In the genomic region with DNA sequence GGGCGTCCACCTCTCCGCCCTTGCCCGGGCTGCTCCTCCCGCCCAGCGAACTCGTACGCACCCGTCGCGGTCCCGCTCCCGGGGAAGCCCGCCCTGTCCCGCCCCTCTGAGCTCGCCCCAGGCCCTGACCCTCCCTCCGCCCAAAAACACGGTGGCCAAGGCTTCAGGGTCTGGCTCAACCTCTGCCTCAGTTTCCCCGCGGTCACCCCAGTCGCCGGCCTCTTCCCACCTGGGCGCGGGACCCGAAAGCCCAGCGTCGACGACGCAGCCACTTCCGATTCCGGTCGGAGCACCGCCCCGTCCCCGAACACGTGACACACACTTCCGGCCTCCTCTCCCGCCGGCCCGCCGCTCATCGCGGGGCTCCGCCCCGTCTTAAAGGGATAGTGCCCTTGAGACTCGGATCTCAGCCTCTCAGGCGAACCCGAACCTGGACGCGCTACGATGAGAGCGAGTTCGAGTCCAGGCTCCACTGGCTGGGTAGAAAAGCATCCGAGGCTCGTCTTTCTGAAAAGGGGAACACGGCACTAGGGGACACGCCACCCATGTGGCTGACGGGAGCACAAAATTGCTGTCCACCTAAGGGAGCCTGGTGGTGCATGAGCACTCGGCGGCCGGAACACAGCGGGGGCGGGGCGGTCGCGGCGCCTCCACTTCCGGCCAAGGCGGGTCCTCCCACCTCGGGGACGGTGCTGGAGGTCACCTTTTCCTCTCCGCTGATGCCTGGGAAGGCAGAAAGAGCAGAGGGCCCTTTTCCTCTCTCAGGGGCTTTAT, we compare ENCODE assay signal across 8 cellular contexts. TPM values are rescaled to one million over a fixed set of nuclear protein-coding genes. Genes with fewer than 3 reads are reported as not detected.
A peak's percentile ranks its signal among the peaks of the same experiment; 100 is the strongest.
DNase-seq lines count a peak whose midpoint lies in the region; ATAC-seq, FAIRE-seq and TF ChIP-seq lines count a peak whose summit lies in the region.

TSS of gene C19orf25 (minus strand) at position 282 of the 774 bp plus-strand sequence. CDS start 312 bp downstream, outside the sequence.

- H3K4me1 Mint-ChIP-seq in central memory CD8-positive, alpha-beta T cell: peaks cover 7% of the 10 kb centered on the region

- peak within 1 kb of the TSS; percentile 96 for H3K4me3 Mint-ChIP-seq in central memory CD8-positive, alpha-beta T cell

- no peaks in the 10 kb centered on the region for H4K20me1 ChIP-seq in keratinocyte (ENCODE audit: control insufficient read depth, extremely low read depth, insufficient read depth, low read length)

- peaks cover 13% of the 10 kb centered on the region for H3K4me1 ChIP-seq in keratinocyte (ENCODE audit: control insufficient read depth, extremely low read depth, insufficient read depth, low read length)

- no peaks in the 10 kb centered on the region for H3K27me3 ChIP-seq in keratinocyte (ENCODE audit: control insufficient read depth, extremely low read depth, insufficient read depth, low read length)

- peaks cover 26% of the 10 kb centered on the region for H3K79me2 ChIP-seq in keratinocyte (ENCODE audit: control insufficient read depth, insufficient read depth, low read length)

- peaks cover 5 to 15% of the 10 kb centered on the region in 2 experiments for H3K36me3 ChIP-seq in keratinocyte (ENCODE audit: control insufficient read depth in 2 of 2, extremely low read depth in 1 of 2, insufficient read depth in 2 of 2, low read length in 2 of 2)

- H3K9ac ChIP-seq in keratinocyte (ENCODE audit: control insufficient read depth, extremely low read depth, insufficient read depth, low read length): peak within 1 kb of the TSS; percentile 77

- H3K4me3 ChIP-seq in keratinocyte (ENCODE audit: control insufficient read depth in 2 of 3, extremely low read depth in 1 of 3, insufficient read depth in 2 of 3, low read depth in 1 of 3, low read length in 3 of 3): peak within 1 kb of the TSS; percentile 87 to 99 (median 89)

- H3K9me3 ChIP-seq in keratinocyte (ENCODE audit: control insufficient read depth, low read depth, low read length): no peaks in the 10 kb centered on the region

- dilution Hi-C loops in keratinocyte (cut with MboI; ENCODE audit: extremely low pct_ligation_motif_present, low sequenced_read_pairs): no loop called here

- ATAC-seq in GM19023 (IDR thresholded peaks at IDR 0.05; ENCODE audit: unreplicated experiment): peak; percentile 84
- ATAC-seq in HG03280 (IDR thresholded peaks at IDR 0.05; ENCODE audit: unreplicated experiment): peak; percentile 90
- ATAC-seq in activated CD4-positive, CD25-positive, alpha-beta regulatory T cell treated with anti-CD3 and anti-CD28 coated beads, Interleukin-2, amount 50 U/mL, for 24 hours: peak; percentile 99
- peak; percentile 96 for ATAC-seq in central memory CD8-positive, alpha-beta T cell (replicated peaks; ENCODE audit: extremely low read depth, poor library complexity, severe bottlenecking)

- FAIRE-seq in keratinocyte (lab: Jason Lieb, UNC): peak; percentile 96

- peaks cover 5% of the 10 kb centered on the region for H3K36me3 Mint-ChIP-seq in central memory CD8-positive, alpha-beta T cell (ENCODE audit: insufficient read depth)

- H3K27ac Mint-ChIP-seq in central memory CD8-positive, alpha-beta T cell (ENCODE audit: low read depth): peak within 1 kb of the TSS; percentile 94

- H2AFZ ChIP-seq in keratinocyte (ENCODE audit: control insufficient read depth, low read length): peak within 1 kb of the TSS; percentile 98

- H3K9me3 Mint-ChIP-seq in central memory CD8-positive, alpha-beta T cell: no peaks in the 10 kb centered on the region

- TF ChIP-seq CTCF in keratinocyte (optimal IDR thresholded peaks at IDR 0.05 in 1 of 3, IDR thresholded peaks at IDR 0.05 in 1 of 3, conservative IDR thresholded peaks at IDR 0.05 in 1 of 3; ENCODE audit: extremely low read depth in 1 of 3, insufficient read depth in 2 of 3, low read length in 3 of 3): no peak

- DNase-seq in AG08396 (ENCODE audit: low spot score) (peak; percentile 98), NCI-H460 (ENCODE audit: extremely low read depth, low read depth) (peak; percentile 89), keratinocyte (ENCODE audit: low read depth, low spot score) (no peak)
- DNase-seq in central memory CD8-positive, alpha-beta T cell (ENCODE audit: low spot score in 2 of 2): peak; percentile 83 to 84
- DNase-seq in stimulated activated CD4-positive, alpha-beta T cell treated with anti-CD3 and anti-CD28 coated beads, Interleukin-12 subunit alpha, Interleukin-12 subunit beta, amount 100 ng/mL, for 48 hours (ENCODE audit: low read depth in 2 of 3, low spot score in 1 of 3): peak; percentile 90 to 93 (median 91)

- H3K4me2 ChIP-seq in keratinocyte (ENCODE audit: control insufficient read depth, extremely low read depth, insufficient read depth, low read depth, low read length): peak within 1 kb of the TSS; percentile 78

- H3K27me3 Mint-ChIP-seq in central memory CD8-positive, alpha-beta T cell: no peaks in the 10 kb centered on the region

- peaks cover 4% of the 10 kb centered on the region for H3K9me1 ChIP-seq in keratinocyte (ENCODE audit: control insufficient read depth, extremely low read depth, insufficient read depth, low read length)

- H3K27ac ChIP-seq in keratinocyte (ENCODE audit: control insufficient read depth, insufficient read depth, low read length): peak within 1 kb of the TSS; percentile 20

RNA-seq across cellular contexts. Expression of gene C19orf25, which starts in this region (rescaled TPM):
- total RNA-seq in NCI-H460 (2014; rRNA removed; shearing (Covaris generic)): 21.0 and 28.9 TPM in 2 replicates
- 61.0 and 122 TPM in 2 replicates for polyA plus RNA-seq in NCI-H460 (2014; cell fraction: nucleus; rRNA removed)
- polyA plus RNA-seq in keratinocyte: 11.2 to 24.9 TPM (median 13.8 TPM) in 3 replicates
- polyA plus RNA-seq in keratinocyte (2011; ENCODE audit: low read depth): 5.0 TPM
- polyA plus RNA-seq in keratinocyte (2011; cell fraction: cytosol; rRNA removed): 12.9 and 35.3 TPM in 2 replicates
- 16.8 and 23.9 TPM in 2 replicates for polyA plus RNA-seq in keratinocyte (2011; cell fraction: nucleus; rRNA removed)
- polyA plus RNA-seq in keratinocyte (2012; ENCODE audit: low replicate concordance): 17.7 and 18.7 TPM in 2 replicates
- 6.2 to 16.8 TPM (median 10.1 TPM) in 3 replicates for polyA minus RNA-seq in keratinocyte
- 30.5 TPM for polyA minus RNA-seq in keratinocyte (2011; cell fraction: cytosol; rRNA and poly(A)+ RNA removed)
- 13.4 and 14.5 TPM in 2 replicates for polyA minus RNA-seq in keratinocyte (2011; cell fraction: nucleus; rRNA and poly(A)+ RNA removed)
